In genomic region chr17:42780816-42781638, GRCh38 we compare ENCODE assay signal across 11 cellular contexts. TPM values are rescaled to one million over a fixed set of nuclear protein-coding genes. Genes with fewer than 3 reads are reported as not detected.
DNase-seq lines count a peak whose midpoint lies in the region; ATAC-seq and TF ChIP-seq lines count a peak whose summit lies in the region.
"Had no signal": no experiment of that assay in that cellular context is flagged by ENCODE, and none has a peak within 500 bp of the region (broad histone marks: within the 10 kb centered on the region; RNA-seq: fewer than 3 reads in every experiment).

No MANE protein-coding gene starts in this region.

- no peak overlapping the region for H3K27ac Mint-ChIP-seq in stimulated activated memory B cell treated with anti-CD40 and anti-IgM and Interleukin-4, amounts not matched to agents 10 μg/mL and 1 μg/mL and 100 μg/mL, for 72 hours

- no peak for TF ChIP-seq CTCF in body of pancreas (IDR thresholded peaks at IDR 0.05)

- no peak overlapping the region for H3K4me3 Mint-ChIP-seq in stimulated activated memory B cell treated with anti-CD40 and anti-IgM and Interleukin-4, amounts not matched to agents 10 μg/mL and 1 μg/mL and 100 μg/mL, for 72 hours

- peaks cover 6 to 17% of the 10 kb centered on the region in 2 donors for H3K36me3 ChIP-seq in body of pancreas (replicated peaks in 1 of 2; ENCODE audit: insufficient read depth in 1 of 2, low read depth in 2 of 2)

- peak; percentile 69 for DNase-seq in NCI-H82 (lab: John Stamatoyannopoulos, UW)
- no peak for DNase-seq in NCI-H82 treated with DMSO at 0.1 percent for 48 hours (lab: John Stamatoyannopoulos, UW; ENCODE audit: unreplicated experiment)
- no peak for DNase-seq in body of pancreas
- DNase-seq in iPS-NIHi7 (ENCODE audit: extremely low spot score) = peak; percentile 35
- DNase-seq in DMS79 treated with DMSO at 0.1 percent for 48 hours (lab: John Stamatoyannopoulos, UW) = no peak
- DNase-seq: activated naive CD4-positive, alpha-beta T cell treated with Interleukin-2 at 50 U/mL for 16 hours had no signal

- H3K36me3 Mint-ChIP-seq in stimulated activated memory B cell treated with anti-CD40 and anti-IgM and Interleukin-4, amounts not matched to agents 10 μg/mL and 1 μg/mL and 100 μg/mL, for 72 hours = peaks cover 34% of the 10 kb centered on the region

- peaks cover 59% of the 10 kb centered on the region for H3K27me3 Mint-ChIP-seq in stimulated activated memory B cell treated with anti-CD40 and anti-IgM and Interleukin-4, amounts not matched to agents 10 μg/mL and 1 μg/mL and 100 μg/mL, for 72 hours

- no peak overlapping the region for H3K4me3 ChIP-seq in body of pancreas

- peaks cover 28% of the 10 kb centered on the region for H3K4me1 ChIP-seq in body of pancreas

- H3K9me3 Mint-ChIP-seq in stimulated activated memory B cell treated with anti-CD40 and anti-IgM and Interleukin-4, amounts not matched to agents 10 μg/mL and 1 μg/mL and 100 μg/mL, for 72 hours = no peaks in the 10 kb centered on the region

- H3K27me3 ChIP-seq in body of pancreas = peaks cover 0 to 27% of the 10 kb centered on the region in 2 donors

- TF ChIP-seq POLR2A in body of pancreas (IDR thresholded peaks at IDR 0.05) = no peak

- peaks cover 40% of the 10 kb centered on the region for H3K4me1 Mint-ChIP-seq in stimulated activated memory B cell treated with anti-CD40 and anti-IgM and Interleukin-4, amounts not matched to agents 10 μg/mL and 1 μg/mL and 100 μg/mL, for 72 hours

- 10 to 20% methylated on average over 23 to 39 of the region's 45 CpGs for WGBS in body of pancreas, 2 donors

- no peak overlapping the region for H3K27ac ChIP-seq in body of pancreas
- H3K27ac ChIP-seq: C4-2B, neutrophil had no signal

- H3K9me3 ChIP-seq in body of pancreas = no peaks in the 10 kb centered on the region
- H3K9me3 ChIP-seq: neutrophil had no signal

- ATAC-seq in body of pancreas = peak; percentile 18
- ATAC-seq in stimulated activated memory B cell treated with anti-CD40 and anti-IgM and Interleukin-4, amounts not matched to agents 10 μg/mL and 1 μg/mL and 100 μg/mL, for 72 hours = peak; percentile 7
- no peak for ATAC-seq in GM21423 (IDR thresholded peaks at IDR 0.05; ENCODE audit: unreplicated experiment)
- ATAC-seq in GM18870 (IDR thresholded peaks at IDR 0.05; ENCODE audit: unreplicated experiment) = no peak

- intact Hi-C loops in body of pancreas (cut with DNase I) = no loop called here

RNA-seq across cellular contexts. Expression of gene WNK4, which starts 0.6 kb away (rescaled TPM):
- under 1 TPM in 1 of 2 donors, not detected in 1; 0.26 TPM for total RNA-seq in body of pancreas

RNA-seq across cellular contexts. Expression of gene VPS25, which starts 7.8 kb away (rescaled TPM):
- 10 to 100 TPM; 17.8 to 23.9 TPM for total RNA-seq in body of pancreas

RNA-seq across cellular contexts. Expression of gene COA3, which starts 17.5 kb away (rescaled TPM):
- total RNA-seq in body of pancreas = 10 to 100 TPM; 69.2 to 72.4 TPM

RNA-seq across cellular contexts. Expression of gene CNTD1, which starts 17.6 kb away (rescaled TPM):
- not detected for total RNA-seq in body of pancreas

RNA-seq across cellular contexts. Expression of gene RAMP2, which starts 20.0 kb away (rescaled TPM):
- total RNA-seq in body of pancreas = 1 to 10 TPM; 3.1 to 7.6 TPM

Comparison
In these comparisons a context has a peak if more than half of its experiments do, and no peak if none do; other contexts are left out.
1. DNase-seq: peak in NCI-H82 (single experiment) and iPS-NIHi7 (single experiment); none in NCI-H82 treated with DMSO at 0.1 percent for 48 hours (single experiment), body of pancreas (0 of 4) and DMS79 treated with DMSO at 0.1 percent for 48 hours (single experiment).
2. ATAC-seq: peak in body of pancreas (single experiment) and stimulated activated memory B cell treated with anti-CD40 and anti-IgM and Interleukin-4, amounts not matched to agents 10 μg/mL and 1 μg/mL and 100 μg/mL, for 72 hours (single experiment); none in GM21423 (single experiment) and GM18870 (single experiment).